In the genomic region with DNA sequence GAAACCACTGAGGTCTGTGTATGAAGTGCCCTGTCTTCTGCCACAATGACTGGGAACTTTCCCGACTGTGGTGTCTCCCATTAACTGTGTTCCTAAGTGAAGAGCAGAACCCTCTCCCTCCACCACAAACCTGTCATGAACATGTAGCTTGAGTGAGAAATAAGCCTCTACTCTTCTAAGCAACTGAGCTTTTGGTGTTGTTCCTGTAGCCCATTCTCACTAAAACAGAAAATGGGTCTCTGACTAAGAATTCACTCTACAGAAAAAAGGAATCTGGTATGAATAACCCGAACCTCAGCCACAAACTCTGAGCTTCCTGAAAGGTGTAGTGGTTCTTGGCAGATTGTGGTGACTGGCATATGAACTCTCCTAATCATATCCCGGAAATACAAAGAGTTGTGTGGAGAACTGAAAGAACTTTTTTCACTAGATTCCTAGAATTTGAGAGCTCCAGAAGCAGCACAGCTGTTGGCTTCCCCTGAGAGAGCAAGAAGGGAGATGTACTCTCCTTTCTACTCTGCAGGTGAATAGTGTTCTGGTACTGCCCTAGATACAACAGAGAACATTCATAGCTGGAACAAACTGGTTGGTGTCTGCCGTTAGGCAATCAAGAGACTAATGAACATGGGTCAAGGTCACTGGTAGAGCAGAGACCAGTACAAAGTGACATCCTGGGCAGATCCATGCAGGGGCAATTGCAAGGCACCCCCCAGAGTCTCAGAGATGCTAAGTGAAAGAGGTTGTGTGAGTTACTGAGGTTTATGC, we compare ENCODE assay signal across 21 cellular contexts.
DNase-seq lines count a peak whose midpoint lies in the region; ATAC-seq and TF ChIP-seq lines count a peak whose summit lies in the region.
"Had no signal": no experiment of that assay in that cellular context is flagged by ENCODE, and none has a peak within 500 bp of the region (broad histone marks: within the 10 kb centered on the region; RNA-seq: fewer than 3 reads in every experiment).

No MANE protein-coding gene starts in this region.

- no peak for TF ChIP-seq CTCF in OCI-LY7 (conservative IDR thresholded peaks at IDR 0.05; ENCODE audit: low read length)
- TF ChIP-seq CTCF in psoas muscle (IDR thresholded peaks at IDR 0.05) = no peak

- H3K27ac ChIP-seq in OCI-LY7 (ENCODE audit: low read depth, low read length, poor library complexity, severe bottlenecking) (no peak overlapping the region), psoas muscle (no peak overlapping the region)
- H3K27ac ChIP-seq: cardiac muscle cell, esophagus muscularis mucosa, neutrophil, PC-9, sigmoid colon had no signal

- H3K9me3 ChIP-seq in OCI-LY7 (ENCODE audit: low read length) (no peaks in the 10 kb centered on the region), psoas muscle (no peaks in the 10 kb centered on the region)
- H3K9me3 ChIP-seq: esophagus muscularis mucosa, neutrophil, sigmoid colon had no signal

- no peaks in the 10 kb centered on the region for H3K9me3 Mint-ChIP-seq in activated CD8-positive, alpha-beta memory T cell treated with anti-CD3 and anti-CD28 coated beads, Interleukin-2, amount 10 ng/mL, durations not matched to agents 7 days and 5 days (ENCODE audit: low read depth)
- H3K9me3 Mint-ChIP-seq: activated naive CD8-positive, alpha-beta T cell treated with anti-CD3 and anti-CD28 coated beads, Interleukin-2, amount 10 ng/mL, durations not matched to agents 7 days and 5 days; IgD-negative memory B cell; type B pancreatic cell had no signal

- H3K36me3 Mint-ChIP-seq in activated CD8-positive, alpha-beta memory T cell treated with anti-CD3 and anti-CD28 coated beads, Interleukin-2, amount 10 ng/mL, durations not matched to agents 7 days and 5 days = no peaks in the 10 kb centered on the region
- H3K36me3 Mint-ChIP-seq: activated naive CD8-positive, alpha-beta T cell treated with anti-CD3 and anti-CD28 coated beads, Interleukin-2, amount 10 ng/mL, durations not matched to agents 7 days and 5 days had no signal

- intact Hi-C loops in OCI-LY7 (cut with micrococcal nuclease; ENCODE audit: unreplicated experiment) (no loop called here), psoas muscle (cut with DNase I) (loop anchor here in 1 of 2 donors (5.0 kb wide), 2 partner anchors 33 to 43 kb away; no protein-coding TSS in a partner anchor)

- H3K9me2 ChIP-seq in OCI-LY7 (ENCODE audit: insufficient read depth, low read length) = peaks cover 3% of the 10 kb centered on the region; the same call in 1 of the 2 replicates

- H3K4me1 Mint-ChIP-seq in activated CD8-positive, alpha-beta memory T cell treated with anti-CD3 and anti-CD28 coated beads, Interleukin-2, amount 10 ng/mL, durations not matched to agents 7 days and 5 days = peaks cover 18% of the 10 kb centered on the region

- H4K20me1 ChIP-seq in OCI-LY7 (ENCODE audit: insufficient read depth, low read length) = no peaks in the 10 kb centered on the region

- no peak overlapping the region for H3K4me3 ChIP-seq in OCI-LY7 (ENCODE audit: low read depth, low read length, poor library complexity, severe bottlenecking)
- H3K4me3 ChIP-seq in psoas muscle = no peak overlapping the region
- H3K4me3 ChIP-seq: cardiac muscle cell, esophagus muscularis mucosa, PC-9, sigmoid colon had no signal

- POLR2A ChIA-PET in OCI-LY7 (lab: Charles Lee) = interaction anchor here (0.6 to 1.7 kb wide), 5 partner anchors 9 to 32 kb away, joined by 3 to 6 read pairs (median 3); no protein-coding TSS in a partner anchor

- peak overlapping the region; percentile 26 for H2AFZ ChIP-seq in OCI-LY7 (ENCODE audit: low read length)
- H2AFZ ChIP-seq: PC-9 had no signal

- H3K79me2 ChIP-seq in OCI-LY7 (ENCODE audit: insufficient read depth, low read depth, low read length) = no peaks in the 10 kb centered on the region

- H3K4me3 Mint-ChIP-seq in activated CD8-positive, alpha-beta memory T cell treated with anti-CD3 and anti-CD28 coated beads, Interleukin-2, amount 10 ng/mL, durations not matched to agents 7 days and 5 days = no peak overlapping the region
- H3K4me3 Mint-ChIP-seq: type B pancreatic cell had no signal

- no peaks in the 10 kb centered on the region for H3K36me3 ChIP-seq in OCI-LY7 (ENCODE audit: insufficient read depth, low read length)
- H3K36me3 ChIP-seq in psoas muscle (ENCODE audit: insufficient read depth in 1 of 2, low read depth in 1 of 2) = no peaks in the 10 kb centered on the region
- H3K36me3 ChIP-seq: cardiac muscle cell, esophagus muscularis mucosa, neutrophil, sigmoid colon had no signal

- H3K27me3 ChIP-seq in psoas muscle (ENCODE audit: insufficient read depth in 3 of 3, low read length in 2 of 3) = no peaks in the 10 kb centered on the region
- H3K27me3 ChIP-seq: cardiac muscle cell, esophagus muscularis mucosa, neutrophil, sigmoid colon had no signal

- no peak overlapping the region for H3K27ac Mint-ChIP-seq in activated CD8-positive, alpha-beta memory T cell treated with anti-CD3 and anti-CD28 coated beads, Interleukin-2, amount 10 ng/mL, durations not matched to agents 7 days and 5 days
- H3K27ac Mint-ChIP-seq: activated naive CD8-positive, alpha-beta T cell treated with anti-CD3 and anti-CD28 coated beads, Interleukin-2, amount 10 ng/mL, durations not matched to agents 7 days and 5 days; type B pancreatic cell had no signal

- 54 to 69% (median 57%) methylated on average over 4 of the region's 4 CpGs for WGBS in psoas muscle, 3 donors

- H3K4me2 ChIP-seq in OCI-LY7 (ENCODE audit: low read length) = no peak overlapping the region
- H3K4me2 ChIP-seq: PC-9 had no signal

- no peaks in the 10 kb centered on the region for H3K4me1 ChIP-seq in OCI-LY7 (ENCODE audit: insufficient read depth, low read length, poor library complexity, severe bottlenecking)
- peaks cover 5% of the 10 kb centered on the region for H3K4me1 ChIP-seq in psoas muscle

- H3K27me3 Mint-ChIP-seq in activated CD8-positive, alpha-beta memory T cell treated with anti-CD3 and anti-CD28 coated beads, Interleukin-2, amount 10 ng/mL, durations not matched to agents 7 days and 5 days = peaks cover 9% of the 10 kb centered on the region
- H3K27me3 Mint-ChIP-seq: type B pancreatic cell had no signal

- peak; percentile 36 for ATAC-seq in activated CD8-positive, alpha-beta memory T cell treated with anti-CD3 and anti-CD28 coated beads, Interleukin-2, amount 10 ng/mL, durations not matched to agents 7 days and 5 days
- ATAC-seq in GM21529 (IDR thresholded peaks at IDR 0.05; ENCODE audit: unreplicated experiment) (peak; percentile 42), psoas muscle (peak in 3 of 4 donors; percentile 66 to 77 (median 77)), HG03139 (IDR thresholded peaks at IDR 0.05; ENCODE audit: unreplicated experiment) (no peak)

- CTCF ChIA-PET in activated CD8-positive, alpha-beta memory T cell treated with anti-CD3 and anti-CD28 coated beads, Interleukin-2, amount 10 ng/mL, durations not matched to agents 7 days and 5 days (lab: Charles Lee) = no interaction called here
- CTCF ChIA-PET in OCI-LY7 (lab: Charles Lee; ENCODE audit: unreplicated experiment) = no interaction called here

- peak; percentile 44 for DNase-seq in activated CD8-positive, alpha-beta memory T cell treated with anti-CD3 and anti-CD28 coated beads, Interleukin-2, amount 10 ng/mL, durations not matched to agents 7 days and 5 days
- DNase-seq in activated CD8-positive, alpha-beta memory T cell treated with anti-CD3 and anti-CD28 coated beads, Interleukin-2, amount 50 U/mL, for 48 hours = no peak
- DNase-seq in OCI-LY7 (ENCODE audit: low spot score) (no peak), psoas muscle (no peak), AG08395 (ENCODE audit: low spot score) (no peak), retina (no peak)
- DNase-seq: activated naive CD8-positive, alpha-beta T cell treated with anti-CD3 and anti-CD28 coated beads, Interleukin-2, amount 10 ng/mL, durations not matched to agents 7 days and 5 days; head of caudate nucleus; islet precursor cell; NCI-H1048; NCI-H69; PC-9; sigmoid colon; stimulated activated CD4-positive, alpha-beta T cell treated with anti-CD3 and anti-CD28 coated beads, Interleukin-4, amount 100 ng/mL, for 4 hours had no signal

- no TSS peak for BruUV-seq in OCI-LY7 (replicated peaks; lab: Mats Ljungman, UMichigan)
